8 cellular contexts compared by ENCODE assay signal in the genomic region with DNA sequence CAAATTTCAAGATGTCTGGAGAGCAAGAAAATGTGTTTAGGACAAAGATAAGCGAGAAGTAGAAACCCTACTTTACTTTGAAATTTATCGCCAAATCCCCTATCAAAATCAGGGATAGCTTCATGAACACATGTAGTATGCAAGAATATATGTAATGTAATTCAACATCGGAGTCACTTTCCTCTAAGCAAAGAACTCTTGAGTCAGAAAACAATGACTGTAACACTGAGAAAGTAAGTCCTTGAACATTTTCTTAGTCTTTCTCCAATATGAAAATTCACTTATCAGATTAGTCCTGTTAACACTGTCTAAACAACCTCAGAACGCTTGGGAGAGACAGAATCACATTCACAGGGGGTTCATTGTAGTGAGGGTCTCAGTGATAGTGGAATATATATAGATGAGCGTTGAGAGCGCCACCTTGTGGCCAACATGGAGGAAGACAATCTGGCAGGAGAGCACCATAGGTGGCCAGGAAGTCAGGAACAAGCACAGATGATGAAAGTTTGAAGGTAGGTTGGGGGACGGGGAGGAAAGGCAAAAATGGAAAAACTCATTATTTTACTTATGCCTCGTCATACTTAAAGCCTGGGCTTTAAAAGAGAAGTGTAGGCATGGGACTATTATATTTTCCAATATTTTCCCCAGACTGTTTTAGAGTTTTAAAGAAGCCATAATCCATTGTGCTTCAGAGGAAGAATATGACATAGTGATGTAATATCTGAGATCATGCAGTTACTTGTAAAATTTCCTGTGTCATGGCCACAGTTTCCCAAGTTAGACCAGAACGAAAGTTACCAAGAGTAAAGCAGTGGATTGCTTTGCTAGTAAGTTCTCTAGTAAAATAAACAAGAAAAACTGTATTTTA.
DNase-seq lines count a peak whose midpoint lies in the region; TF ChIP-seq lines count a peak whose summit lies in the region.

No MANE protein-coding gene starts in this region.

- H3K36me3 ChIP-seq in Karpas-422 (ENCODE audit: insufficient read depth, low read length) (no peaks in the 10 kb centered on the region), brain microvascular endothelial cell (replicated peaks) (no peaks in the 10 kb centered on the region)

- no peak overlapping the region for H3K4me2 ChIP-seq in Karpas-422 (ENCODE audit: low read depth, low read length, poor library complexity, severe bottlenecking)

- peak; percentile 92 for TF ChIP-seq CTCF in brain microvascular endothelial cell (IDR thresholded peaks at IDR 0.05; ENCODE audit: low read depth, low read length, missing control alignments)

- H3K27ac ChIP-seq in Karpas-422 (ENCODE audit: low read length) (no peak overlapping the region), brain microvascular endothelial cell (no peak overlapping the region)

- in situ Hi-C loops in brain microvascular endothelial cell (cut with HindIII; ENCODE audit: low pct_ligation_motif_present, low sequenced_read_pairs): loop anchor here (25.0 kb wide), 1 partner anchor 207 kb away; no protein-coding TSS in a partner anchor

- no peak overlapping the region for H3K9ac ChIP-seq in Karpas-422 (ENCODE audit: low read length)

- H3K4me3 ChIP-seq in Karpas-422 (ENCODE audit: low read length) (no peak overlapping the region), brain microvascular endothelial cell (ENCODE audit: low read depth, low read length) (no peak overlapping the region)

- no peaks in the 10 kb centered on the region for H3K27me3 ChIP-seq in Karpas-422 (ENCODE audit: low read length)
- H3K27me3 ChIP-seq in brain microvascular endothelial cell (replicated peaks): no peaks in the 10 kb centered on the region

- peak; percentile 41 for DNase-seq in SIG-M5 treated with dmso at 0.1 percent for 504 hours (lab: John Stamatoyannopoulos, UW; ENCODE audit: unreplicated experiment)
- DNase-seq in SIG-M5 (lab: John Stamatoyannopoulos, UW): no peak
- peak; percentile 76 for DNase-seq in H4 (ENCODE audit: low spot score)
- peak; percentile 68 for DNase-seq in Karpas-422
- DNase-seq in RKO (ENCODE audit: low spot score): peak; percentile 60
- peak; percentile 28 for DNase-seq in brain microvascular endothelial cell
- DNase-seq in islet precursor cell: peak; percentile 62
- peak; percentile 2 for DNase-seq in stimulated activated CD8-positive, alpha-beta memory T cell treated with anti-CD3 and anti-CD28 coated beads, Interleukin-12 subunit alpha, Interleukin-12 subunit beta, amount 100 ng/mL, for 1 hour (ENCODE audit: low read depth)

- H2AFZ ChIP-seq in Karpas-422 (ENCODE audit: low read length): no peak overlapping the region

- no peaks in the 10 kb centered on the region for H4K20me1 ChIP-seq in Karpas-422 (ENCODE audit: insufficient read depth, low read depth, low read length)

- no peaks in the 10 kb centered on the region for H3K9me2 ChIP-seq in Karpas-422 (replicated peaks; ENCODE audit: insufficient read depth, low read length)

- H3K4me1 ChIP-seq in Karpas-422 (ENCODE audit: low read length): no peaks in the 10 kb centered on the region

- H3K79me2 ChIP-seq in Karpas-422 (ENCODE audit: low read length): no peaks in the 10 kb centered on the region

- peaks cover 3% of the 10 kb centered on the region; the same call in 1 of the 2 replicates for H3K9me3 ChIP-seq in Karpas-422 (ENCODE audit: low read length)
